ENCODE assay signal across 16 cellular contexts in genomic region chr16:7423436-7423941, GRCh38.
DNase-seq lines count a peak whose midpoint lies in the region; ATAC-seq and TF ChIP-seq lines count a peak whose summit lies in the region.
"Had no signal": no experiment of that assay in that cellular context is flagged by ENCODE, and none has a peak within 500 bp of the region (broad histone marks: within the 10 kb centered on the region; RNA-seq: fewer than 3 reads in every experiment).

No MANE protein-coding gene starts in this region.

- H4K20me1 ChIP-seq in DND-41 (ENCODE audit: insufficient read depth, low read length) (no peaks in the 10 kb centered on the region), MM.1S (ENCODE audit: insufficient read depth, low read length) (no peaks in the 10 kb centered on the region), OCI-LY3 (ENCODE audit: insufficient read depth, low read length) (no peaks in the 10 kb centered on the region)

- TF ChIP-seq CTCF in DND-41 (IDR thresholded peaks at IDR 0.05; ENCODE audit: borderline replicate concordance, extremely low read depth, low read length, poor library complexity, severe bottlenecking) (no peak), MM.1S (IDR thresholded peaks at IDR 0.05; ENCODE audit: low read length) (no peak), OCI-LY3 (IDR thresholded peaks at IDR 0.05; ENCODE audit: low read depth, low read length) (no peak), WTC11 (IDR thresholded peaks at IDR 0.05) (no peak)

- no peaks in the 10 kb centered on the region for H3K9me2 ChIP-seq in MM.1S (replicated peaks; ENCODE audit: insufficient read depth, low read length)

- H3F3A ChIP-seq in MM.1S (ENCODE audit: insufficient read depth, low read length): no peaks in the 10 kb centered on the region

- POLR2A ChIA-PET in WTC11 (lab: Charles Lee): no interaction called here

- ATAC-seq in DND-41 (ENCODE audit: insufficient read depth, low read depth) (0 out of 3 replicates have a peak, but pooled peaks have one; percentile 37), GM19397 (IDR thresholded peaks at IDR 0.05; ENCODE audit: unreplicated experiment) (no peak), WTC11 (no peak)
- ATAC-seq: A549 had no signal

- H2AFZ ChIP-seq in DND-41 (ENCODE audit: low read depth, low read length): no peak overlapping the region
- H2AFZ ChIP-seq in MM.1S (ENCODE audit: low read length): no peak overlapping the region
- H2AFZ ChIP-seq in OCI-LY3 (ENCODE audit: low read depth, low read length): no peak overlapping the region

- no peak overlapping the region for H3K27ac Mint-ChIP-seq in WTC11
- H3K27ac Mint-ChIP-seq: CD4-positive, alpha-beta memory T cell had no signal

- H3K27ac ChIP-seq in DND-41 (ENCODE audit: low read length) (no peak overlapping the region), MM.1S (ENCODE audit: low read length) (no peak overlapping the region), OCI-LY3 (ENCODE audit: low read length) (no peak overlapping the region)
- H3K27ac ChIP-seq: A549, C4-2B had no signal

- H3K4me3 ChIP-seq in DND-41 (ENCODE audit: low read depth in 1 of 2, low read length in 2 of 2) (no peak overlapping the region), MM.1S (ENCODE audit: low read length) (no peak overlapping the region), OCI-LY3 (ENCODE audit: low read length) (peak overlapping the region; percentile 31)
- H3K4me3 ChIP-seq: A549 had no signal

- DNase-seq in DND-41: no peak
- DNase-seq in MM.1S: peak; percentile 14
- peak; percentile 42 for DNase-seq in left kidney (ENCODE audit: low read depth, low spot score)
- DNase-seq in GM03348 (ENCODE audit: low spot score): no peak
- DNase-seq in WTC11 (ENCODE audit: low spot score): no peak
- DNase-seq in OCI-M2 (lab: John Stamatoyannopoulos, UW; ENCODE audit: unreplicated experiment): no peak
- DNase-seq: BE2C; CD4-positive, alpha-beta memory T cell; DMS153; DMS79 treated with DMSO at 0.1 percent for 48 hours; GDM1; H7 had no signal

- peaks cover 9% of the 10 kb centered on the region for H3K27me3 Mint-ChIP-seq in WTC11 (ENCODE audit: low read depth)
- H3K27me3 Mint-ChIP-seq: CD4-positive, alpha-beta memory T cell had no signal

- no peaks in the 10 kb centered on the region for H3K36me3 ChIP-seq in DND-41 (ENCODE audit: insufficient read depth, low read length)
- H3K36me3 ChIP-seq in MM.1S (replicated peaks; ENCODE audit: insufficient read depth, low read length): no peaks in the 10 kb centered on the region
- no peaks in the 10 kb centered on the region for H3K36me3 ChIP-seq in OCI-LY3 (replicated peaks; ENCODE audit: low read depth, low read length)
- H3K36me3 ChIP-seq: BE2C had no signal

- no peaks in the 10 kb centered on the region for H3K4me1 ChIP-seq in DND-41 (ENCODE audit: insufficient read depth, low read length)
- H3K4me1 ChIP-seq in MM.1S (ENCODE audit: low read length): no peaks in the 10 kb centered on the region
- peaks cover 10% of the 10 kb centered on the region for H3K4me1 ChIP-seq in OCI-LY3 (ENCODE audit: low read length)
- H3K4me1 ChIP-seq: A549, BE2C had no signal

- CTCF ChIA-PET in WTC11 (lab: Charles Lee): no interaction called here

- no peak overlapping the region for H3K4me2 ChIP-seq in DND-41 (ENCODE audit: insufficient read depth, low read length)
- no peak overlapping the region for H3K4me2 ChIP-seq in MM.1S (ENCODE audit: low read depth, low read length)
- H3K4me2 ChIP-seq in OCI-LY3 (ENCODE audit: low read length): peak overlapping the region; percentile 45
- H3K4me2 ChIP-seq: A549 had no signal

- H3K79me2 ChIP-seq in DND-41 (ENCODE audit: insufficient read depth, low read length) (no peaks in the 10 kb centered on the region), MM.1S (ENCODE audit: low read length) (no peaks in the 10 kb centered on the region), OCI-LY3 (ENCODE audit: low read length) (no peaks in the 10 kb centered on the region)

- peaks cover 84% of the 10 kb centered on the region for H3K9me3 Mint-ChIP-seq in WTC11

- no peaks in the 10 kb centered on the region for H3K4me1 Mint-ChIP-seq in WTC11
- H3K4me1 Mint-ChIP-seq: CD4-positive, alpha-beta memory T cell had no signal

- H3K9me3 ChIP-seq in DND-41 (ENCODE audit: insufficient read depth, low read length, severe bottlenecking) (no peaks in the 10 kb centered on the region), MM.1S (replicated peaks; ENCODE audit: insufficient read depth, low read length) (no peaks in the 10 kb centered on the region), OCI-LY3 (ENCODE audit: insufficient read depth, low read length) (no peaks in the 10 kb centered on the region)
- H3K9me3 ChIP-seq: A549, BE2C had no signal

- H3K27me3 ChIP-seq in DND-41 (ENCODE audit: insufficient read depth, low read length, poor library complexity) (no peaks in the 10 kb centered on the region), MM.1S (replicated peaks; ENCODE audit: insufficient read depth, low read length) (no peaks in the 10 kb centered on the region), OCI-LY3 (ENCODE audit: low read depth, low read length) (no peaks in the 10 kb centered on the region)
- H3K27me3 ChIP-seq: BE2C had no signal

- H3K9ac ChIP-seq in DND-41 (ENCODE audit: low read depth, low read length) (no peak overlapping the region), MM.1S (ENCODE audit: low read length) (no peak overlapping the region), OCI-LY3 (ENCODE audit: low read length) (no peak overlapping the region)

- peaks cover 68% of the 10 kb centered on the region for H3K36me3 Mint-ChIP-seq in WTC11

- H3K4me3 Mint-ChIP-seq in WTC11: no peak overlapping the region
- H3K4me3 Mint-ChIP-seq: CD4-positive, alpha-beta memory T cell had no signal

TF ChIP-seq in WTC11, 78 proteins besides CTCF, POLR2A, EP300 and RAD21:
- no peak for TF ChIP-seq ZBTB43 (CRISPR knock-in tag; IDR thresholded peaks at IDR 0.05)
- TF ChIP-seq TCF7 (CRISPR knock-in tag; IDR thresholded peaks at IDR 0.05; ENCODE audit: low read depth): no peak
- TF ChIP-seq IRF1 (CRISPR knock-in tag; IDR thresholded peaks at IDR 0.05): no peak
- TF ChIP-seq, protein P1, sequence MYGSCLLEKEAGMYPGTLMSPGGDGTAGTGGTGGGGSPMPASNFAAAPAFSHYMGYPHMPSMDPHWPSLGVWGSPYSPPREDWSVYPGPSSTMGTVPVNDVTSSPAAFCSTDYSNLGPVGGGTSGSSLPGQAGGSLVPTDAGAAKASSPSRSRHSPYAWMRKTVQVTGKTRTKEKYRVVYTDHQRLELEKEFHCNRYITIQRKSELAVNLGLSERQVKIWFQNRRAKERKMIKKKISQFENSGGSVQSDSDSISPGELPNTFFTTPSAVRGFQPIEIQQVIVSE (CRISPR knock-in tag; IDR thresholded peaks at IDR 0.05; ENCODE audit: borderline replicate concordance): no peak
- TF ChIP-seq HMGA2 (CRISPR knock-in tag; IDR thresholded peaks at IDR 0.05): no peak
- no peak for TF ChIP-seq NFYB (CRISPR knock-in tag; conservative IDR thresholded peaks at IDR 0.05; ENCODE audit: low read depth)
- no peak for TF ChIP-seq ZNF423 (CRISPR knock-in tag; IDR thresholded peaks at IDR 0.05)
- TF ChIP-seq JUN (CRISPR knock-in tag; IDR thresholded peaks at IDR 0.05): no peak

Comparison
In these comparisons a context has a peak if more than half of its experiments do, and no peak if none do; other contexts are left out.
1. DNase-seq: peak in MM.1S (single experiment) and left kidney (single experiment); none in DND-41 (single experiment), GM03348 (single experiment), WTC11 (single experiment) and OCI-M2 (single experiment).